8 cellular contexts compared by ENCODE assay signal in the genomic region with DNA sequence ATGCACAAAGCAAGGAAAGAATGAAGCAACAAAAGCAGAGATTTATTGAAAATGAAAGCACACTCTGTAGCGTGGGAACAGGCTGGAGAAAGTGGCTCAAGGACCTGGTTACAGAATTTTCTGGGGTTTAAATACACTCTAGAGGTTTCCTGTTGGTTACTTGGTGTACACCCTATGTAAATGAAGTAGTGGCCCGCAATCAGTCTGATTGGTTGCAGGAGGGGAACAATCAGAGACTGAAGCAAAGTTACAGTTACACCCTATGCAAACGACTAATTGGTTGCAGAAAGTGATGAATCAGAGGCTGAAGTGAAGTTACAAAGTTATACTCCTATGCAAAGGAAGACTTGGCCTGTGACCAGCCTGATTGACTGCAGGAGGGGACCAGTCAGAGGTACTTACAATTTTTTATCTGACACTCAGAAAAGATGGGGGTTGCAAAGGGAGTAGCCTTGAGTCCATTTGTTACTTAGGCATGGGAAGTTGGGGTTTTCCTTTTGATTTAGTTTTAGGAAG. TPM values are rescaled to one million over a fixed set of nuclear protein-coding genes. Genes with fewer than 3 reads are reported as not detected.
DNase-seq lines count a peak whose midpoint lies in the region; ATAC-seq and TF ChIP-seq lines count a peak whose summit lies in the region.

No MANE protein-coding gene starts in this region.

- peaks cover 11% of the 10 kb centered on the region for H3F3A ChIP-seq in DOHH2 (ENCODE audit: control insufficient read depth, insufficient read depth)

- peak overlapping the region; percentile 17; the same call in 1 of the 2 replicates for H3K27ac ChIP-seq in DOHH2 (ENCODE audit: low read depth, low read length)

- H3K27me3 ChIP-seq in DOHH2 (ENCODE audit: control insufficient read depth, low read length): no peaks in the 10 kb centered on the region

- peak; percentile 65 for ATAC-seq in GM21529 (IDR thresholded peaks at IDR 0.05; ENCODE audit: unreplicated experiment)

- peak overlapping the region; percentile 53 for H3K4me2 ChIP-seq in DOHH2 (ENCODE audit: low read length)

- H3K4me1 ChIP-seq in DOHH2 (ENCODE audit: control insufficient read depth, low read length): peaks cover 30% of the 10 kb centered on the region

- no peak for TF ChIP-seq CTCF in DOHH2 (IDR thresholded peaks at IDR 0.05; ENCODE audit: low read depth, low read length, poor library complexity, severe bottlenecking)

- H3K9me3 ChIP-seq in DOHH2 (ENCODE audit: control insufficient read depth, insufficient read depth, low read length): no peaks in the 10 kb centered on the region

- H4K20me1 ChIP-seq in DOHH2 (ENCODE audit: control insufficient read depth, insufficient read depth, low read depth, low read length): peaks cover 6% of the 10 kb centered on the region

- H3K9me2 ChIP-seq in DOHH2 (replicated peaks; ENCODE audit: control insufficient read depth, low read length): no peaks in the 10 kb centered on the region

- peak overlapping the region; percentile 31 for H3K4me3 ChIP-seq in DOHH2 (ENCODE audit: low read length)

- H3K79me2 ChIP-seq in DOHH2 (ENCODE audit: control insufficient read depth, low read length): peaks cover 14% of the 10 kb centered on the region

- peak; percentile 8 to 30 for DNase-seq in Kasumi-1 (lab: John Stamatoyannopoulos, UW)
- DNase-seq in activated CD8-positive, alpha-beta memory T cell treated with anti-CD3 and anti-CD28 coated beads, Interleukin-2, amount 50 U/mL, for 24 hours (ENCODE audit: extremely low read depth): peak; percentile 28
- DNase-seq in glomerular endothelial cell (ENCODE audit: extremely low read depth, low read depth, low spot score): peak; percentile 69
- peak; percentile 19 to 33 for DNase-seq in stimulated activated CD8-positive, alpha-beta memory T cell treated with anti-CD3 and anti-CD28 coated beads, Interleukin-4, amount 100 ng/mL, for 4 hours (ENCODE audit: low read depth in 2 of 2, low spot score in 1 of 2)
- no peak for DNase-seq in NCI-H1417 (lab: John Stamatoyannopoulos, UW)
- no peak for DNase-seq in DMS 273 treated with DMSO at 0.1 percent for 48 hours (lab: John Stamatoyannopoulos, UW)

- peaks cover 14% of the 10 kb centered on the region for H3K36me3 ChIP-seq in DOHH2 (ENCODE audit: control insufficient read depth, low read length)

RNA-seq across cellular contexts. Expression of gene MTPN, which starts 3.6 kb away (rescaled TPM):
- 148 and 166 TPM in 2 replicates for total RNA-seq in glomerular endothelial cell

Comparison
In these comparisons a context has a peak if more than half of its experiments do, and no peak if none do; other contexts are left out.
1. DNase-seq: peak in Kasumi-1 (2 of 2), activated CD8-positive, alpha-beta memory T cell treated with anti-CD3 and anti-CD28 coated beads, Interleukin-2, amount 50 U/mL, for 24 hours (single experiment), glomerular endothelial cell (single experiment) and stimulated activated CD8-positive, alpha-beta memory T cell treated with anti-CD3 and anti-CD28 coated beads, Interleukin-4, amount 100 ng/mL, for 4 hours (2 of 2); none in NCI-H1417 (0 of 3) and DMS 273 treated with DMSO at 0.1 percent for 48 hours (single experiment).